ENCODE assay signal across 1 cellular context in genomic region chr12:116784238-116784612, GRCh38.
TF ChIP-seq lines count a peak whose summit lies in the region.

No MANE protein-coding gene starts in this region.

TF ChIP-seq in HepG2, 621 proteins besides CTCF, POLR2A, EP300 and RAD21:
- TF ChIP-seq PPARG (CRISPR knock-in tag; conservative IDR thresholded peaks at IDR 0.05) = no peak
- TF ChIP-seq NFYC (CRISPR knock-in tag; IDR thresholded peaks at IDR 0.05) = peak; percentile 50
- TF ChIP-seq ZNF549 (CRISPR knock-in tag; IDR thresholded peaks at IDR 0.05) = no peak
- no peak for TF ChIP-seq ARNT (IDR thresholded peaks at IDR 0.05)
